ENCODE assay signal across 1 cellular context in the genomic region with DNA sequence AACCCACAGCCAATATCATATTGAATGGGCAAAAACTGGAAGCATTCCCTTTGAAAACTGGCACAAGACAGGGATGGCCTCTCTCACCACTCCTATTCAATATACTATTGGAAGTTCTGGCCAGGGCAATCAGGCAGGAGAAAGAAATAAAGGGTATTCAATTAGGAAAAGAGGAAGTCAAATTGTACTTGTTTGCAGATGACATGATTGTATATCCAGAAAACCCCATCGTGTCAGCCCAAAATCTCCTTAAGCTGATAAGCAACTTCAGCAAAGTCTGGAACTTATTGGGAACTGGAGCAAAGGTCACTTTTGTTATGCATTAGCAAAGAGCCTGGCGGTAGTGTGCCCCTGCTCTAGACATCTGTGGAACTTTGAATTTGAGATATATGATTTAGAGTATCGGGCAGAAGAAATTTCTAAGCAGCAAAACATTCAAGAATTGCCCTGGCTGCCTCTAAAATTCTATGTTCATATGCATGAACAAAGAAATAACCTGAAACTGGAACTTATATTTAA.
TF ChIP-seq lines count a peak whose summit lies in the region.

No MANE protein-coding gene starts in this region.

TF ChIP-seq in HepG2, 621 proteins besides CTCF, POLR2A, EP300 and RAD21:
- TF ChIP-seq, protein P1, sequence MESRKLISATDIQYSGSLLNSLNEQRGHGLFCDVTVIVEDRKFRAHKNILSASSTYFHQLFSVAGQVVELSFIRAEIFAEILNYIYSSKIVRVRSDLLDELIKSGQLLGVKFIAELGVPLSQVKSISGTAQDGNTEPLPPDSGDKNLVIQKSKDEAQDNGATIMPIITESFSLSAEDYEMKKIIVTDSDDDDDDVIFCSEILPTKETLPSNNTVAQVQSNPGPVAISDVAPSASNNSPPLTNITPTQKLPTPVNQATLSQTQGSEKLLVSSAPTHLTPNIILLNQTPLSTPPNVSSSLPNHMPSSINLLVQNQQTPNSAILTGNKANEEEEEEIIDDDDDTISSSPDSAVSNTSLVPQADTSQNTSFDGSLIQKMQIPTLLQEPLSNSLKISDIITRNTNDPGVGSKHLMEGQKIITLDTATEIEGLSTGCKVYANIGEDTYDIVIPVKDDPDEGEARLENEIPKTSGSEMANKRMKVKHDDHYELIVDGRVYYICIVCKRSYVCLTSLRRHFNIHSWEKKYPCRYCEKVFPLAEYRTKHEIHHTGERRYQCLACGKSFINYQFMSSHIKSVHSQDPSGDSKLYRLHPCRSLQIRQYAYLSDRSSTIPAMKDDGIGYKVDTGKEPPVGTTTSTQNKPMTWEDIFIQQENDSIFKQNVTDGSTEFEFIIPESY (CRISPR knock-in tag; IDR thresholded peaks at IDR 0.05) = peak; percentile 64
- TF ChIP-seq HNF4A (CRISPR knock-in tag; IDR thresholded peaks at IDR 0.05) = peak; percentile 30
- peak; percentile 62 for TF ChIP-seq RXRB (CRISPR knock-in tag; IDR thresholded peaks at IDR 0.05; ENCODE audit: borderline replicate concordance)
- peak; percentile 39; the same call in 1 of the 2 replicates for TF ChIP-seq PPARG (CRISPR knock-in tag; conservative IDR thresholded peaks at IDR 0.05)
- TF ChIP-seq, protein P2, sequence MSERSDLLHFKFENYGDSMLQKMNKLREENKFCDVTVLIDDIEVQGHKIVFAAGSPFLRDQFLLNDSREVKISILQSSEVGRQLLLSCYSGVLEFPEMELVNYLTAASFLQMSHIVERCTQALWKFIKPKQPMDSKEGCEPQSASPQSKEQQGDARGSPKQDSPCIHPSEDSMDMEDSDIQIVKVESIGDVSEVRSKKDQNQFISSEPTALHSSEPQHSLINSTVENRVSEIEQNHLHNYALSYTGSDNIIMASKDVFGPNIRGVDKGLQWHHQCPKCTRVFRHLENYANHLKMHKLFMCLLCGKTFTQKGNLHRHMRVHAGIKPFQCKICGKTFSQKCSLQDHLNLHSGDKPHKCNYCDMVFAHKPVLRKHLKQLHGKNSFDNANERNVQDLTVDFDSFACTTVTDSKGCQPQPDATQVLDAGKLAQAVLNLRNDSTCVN (CRISPR knock-in tag; IDR thresholded peaks at IDR 0.05; ENCODE audit: borderline replicate concordance) = peak; percentile 50; the same call in 1 of the 2 replicates
